Comparison of ENCODE assay signal across 21 cellular contexts in genomic region chr10:116988311-116988710, GRCh38. TPM values are rescaled to one million over a fixed set of nuclear protein-coding genes. Genes with fewer than 3 reads are reported as not detected.
"Had no signal": no experiment of that assay in that cellular context is flagged by ENCODE, and none has a peak within 500 bp of the region (broad histone marks: within the 10 kb centered on the region; RNA-seq: fewer than 3 reads in every experiment).

No MANE protein-coding gene starts in this region.

- DNase-seq: effector CD8-positive, alpha-beta T cell; endodermal cell; erythroblast; esophagus squamous epithelium; foreskin melanocyte; hypothalamus; immature natural killer cell; islet precursor cell; kidney glomerular epithelial cell; left ventricle myocardium superior; lower lobe of right lung; naive thymus-derived CD8-positive, alpha-beta T cell; nephron progenitor cell; nucleus accumbens; posterior cingulate gyrus; psoas muscle; right cardiac atrium; sigmoid colon; stimulated activated CD4-positive, alpha-beta T cell treated with anti-CD3 and anti-CD28 coated beads, Interleukin-4, amount 100 ng/mL, for 4 hours; stimulated activated naive CD8-positive, alpha-beta T cell treated with anti-CD3 and anti-CD28 coated beads, Interleukin-15, Interleukin-2, amounts not matched to agents 100 U/mL and 50 U/mL, for 24 hours; transverse colon had no signal

- H3K4me1 ChIP-seq: lower lobe of right lung, psoas muscle, sigmoid colon had no signal

- H3K9me3 ChIP-seq: esophagus squamous epithelium, lower lobe of right lung, psoas muscle, sigmoid colon, transverse colon had no signal

- H3K27me3 ChIP-seq: esophagus squamous epithelium, sigmoid colon, transverse colon had no signal

- H3K27ac ChIP-seq: esophagus squamous epithelium, lower lobe of right lung, psoas muscle, sigmoid colon, transverse colon had no signal

- H3K4me3 ChIP-seq: esophagus squamous epithelium, lower lobe of right lung, psoas muscle, sigmoid colon, transverse colon had no signal

- H3K36me3 ChIP-seq: esophagus squamous epithelium, lower lobe of right lung, sigmoid colon, transverse colon had no signal

RNA-seq across cellular contexts. Expression of gene SHTN1, which starts 16.7 kb away (rescaled TPM):
- polyA plus RNA-seq: naive thymus-derived CD8-positive, alpha-beta T cell had no signal
